Comparison of ENCODE assay signal across 8 cellular contexts in genomic region chr2:151638188-151638933, GRCh38.
A peak's percentile ranks its signal among the peaks of the same experiment; 100 is the strongest.
DNase-seq lines count a peak whose midpoint lies in the region; ATAC-seq, FAIRE-seq and TF ChIP-seq lines count a peak whose summit lies in the region.

No MANE protein-coding gene starts in this region.

- H3K27me3 Mint-ChIP-seq in activated naive CD8-positive, alpha-beta T cell treated with anti-CD3 and anti-CD28 coated beads, Interleukin-2, amount 10 ng/mL, durations not matched to agents 7 days and 5 days, result no peaks in the 10 kb centered on the region

- peak overlapping the region; percentile 94 for H3K27ac Mint-ChIP-seq in activated naive CD8-positive, alpha-beta T cell treated with anti-CD3 and anti-CD28 coated beads, Interleukin-2, amount 10 ng/mL, durations not matched to agents 7 days and 5 days

- H3K4me3 Mint-ChIP-seq in activated naive CD8-positive, alpha-beta T cell treated with anti-CD3 and anti-CD28 coated beads, Interleukin-2, amount 10 ng/mL, durations not matched to agents 7 days and 5 days, result peak overlapping the region; percentile 77

- FAIRE-seq in GM12891 (lab: Jason Lieb, UNC), result peak; percentile 87

- POLR2A ChIA-PET in activated naive CD8-positive, alpha-beta T cell treated with anti-CD3 and anti-CD28 coated beads, Interleukin-2, amount 10 ng/mL, durations not matched to agents 7 days and 5 days (lab: Charles Lee), result interaction anchor here (0.6 to 1.5 kb wide), 3 partner anchors 16 to 229 kb away, joined by 3 read pairs; partner anchors contain the start of gene RIF1

- peaks cover 26% of the 10 kb centered on the region for H3K4me1 Mint-ChIP-seq in activated naive CD8-positive, alpha-beta T cell treated with anti-CD3 and anti-CD28 coated beads, Interleukin-2, amount 10 ng/mL, durations not matched to agents 7 days and 5 days

- peaks cover 4% of the 10 kb centered on the region for H3K9me3 Mint-ChIP-seq in activated naive CD8-positive, alpha-beta T cell treated with anti-CD3 and anti-CD28 coated beads, Interleukin-2, amount 10 ng/mL, durations not matched to agents 7 days and 5 days

- ATAC-seq in GM21825 (IDR thresholded peaks at IDR 0.05; ENCODE audit: unreplicated experiment), result peak; percentile 60
- ATAC-seq in activated naive CD8-positive, alpha-beta T cell treated with anti-CD3 and anti-CD28 coated beads, Interleukin-2, amount 10 ng/mL, durations not matched to agents 7 days and 5 days (ENCODE audit: low read depth), result peak; percentile 19

- TF ChIP-seq POLR2A in GM12891 (IDR thresholded peaks at IDR 0.05; ENCODE audit: low read depth, low read length), result no peak

- peaks cover 5% of the 10 kb centered on the region for H3K36me3 Mint-ChIP-seq in activated naive CD8-positive, alpha-beta T cell treated with anti-CD3 and anti-CD28 coated beads, Interleukin-2, amount 10 ng/mL, durations not matched to agents 7 days and 5 days

- DNase-seq in GM12891 (ENCODE audit: insufficient read length, low spot score) (no peak), NCI-H2029 treated with DMSO at 0.1 percent for 48 hours (lab: John Stamatoyannopoulos, UW) (peak; percentile 31), pons (ENCODE audit: low spot score) (peak; percentile 13), putamen (ENCODE audit: low spot score) (no peak), SHP77 treated with DMSO at 0.1 percent for 48 hours (lab: John Stamatoyannopoulos, UW) (no peak), cerebellar nuclear complex (lab: John Stamatoyannopoulos, UW) (no peak)
- peak; percentile 35 for DNase-seq in activated naive CD8-positive, alpha-beta T cell treated with anti-CD3 and anti-CD28 coated beads, Interleukin-2, amount 10 ng/mL, durations not matched to agents 7 days and 5 days

TF ChIP-seq in GM12891, 5 proteins besides CTCF, POLR2A, EP300 and RAD21:
- TF ChIP-seq POLR2AphosphoS5 (IDR thresholded peaks at IDR 0.05; ENCODE audit: low read depth, low read length), result no peak
- no peak for TF ChIP-seq SPI1 (IDR thresholded peaks at IDR 0.05; ENCODE audit: low read depth, low read length)
- no peak for TF ChIP-seq POU2F2 (IDR thresholded peaks at IDR 0.05; ENCODE audit: low read depth, low read length)
- TF ChIP-seq TAF1 (IDR thresholded peaks at IDR 0.05; ENCODE audit: low read depth, low read length), result no peak

Comparison
In these comparisons a context has a peak if more than half of its experiments do, and no peak if none do; other contexts are left out.
1. DNase-seq: peak in NCI-H2029 treated with DMSO at 0.1 percent for 48 hours (single experiment), activated naive CD8-positive, alpha-beta T cell treated with anti-CD3 and anti-CD28 coated beads, Interleukin-2, amount 10 ng/mL, durations not matched to agents 7 days and 5 days (single experiment) and pons (single experiment); none in GM12891 (single experiment), putamen (single experiment), SHP77 treated with DMSO at 0.1 percent for 48 hours (single experiment) and cerebellar nuclear complex (0 of 2).